ENCODE assay signal across 1 cellular context in genomic region chr10:37710831-37711616, GRCh38.
TF ChIP-seq lines count a peak whose summit lies in the region.

No MANE protein-coding gene starts in this region.

TF ChIP-seq in IMR-90, 13 proteins besides CTCF, POLR2A, EP300 and RAD21:
- TF ChIP-seq SMC3 (IDR thresholded peaks at IDR 0.05; ENCODE audit: low read depth, low read length) (no peak), MAZ (IDR thresholded peaks at IDR 0.05; ENCODE audit: borderline replicate concordance, low read depth, low read length) (no peak), NFE2L2 (IDR thresholded peaks at IDR 0.05; ENCODE audit: low read depth, low read length) (no peak), BHLHE40 (IDR thresholded peaks at IDR 0.05; ENCODE audit: low read depth, low read length) (no peak), FOS (IDR thresholded peaks at IDR 0.05; ENCODE audit: low read depth, low read length) (no peak), MAFK (IDR thresholded peaks at IDR 0.05; ENCODE audit: low read depth, low read length) (no peak), CEBPB (IDR thresholded peaks at IDR 0.05; ENCODE audit: low read depth, low read length) (no peak), RFX5 (IDR thresholded peaks at IDR 0.05; ENCODE audit: low read depth, low read length) (no peak), MXI1 (IDR thresholded peaks at IDR 0.05; ENCODE audit: borderline replicate concordance, low read depth, low read length) (no peak), USF2 (IDR thresholded peaks at IDR 0.05; ENCODE audit: low read depth, low read length) (no peak), RCOR1 (IDR thresholded peaks at IDR 0.05; ENCODE audit: insufficient replicate concordance, low read length) (no peak), CHD1 (IDR thresholded peaks at IDR 0.05; ENCODE audit: low read depth, low read length) (no peak)
- TF ChIP-seq, protein P1, sequence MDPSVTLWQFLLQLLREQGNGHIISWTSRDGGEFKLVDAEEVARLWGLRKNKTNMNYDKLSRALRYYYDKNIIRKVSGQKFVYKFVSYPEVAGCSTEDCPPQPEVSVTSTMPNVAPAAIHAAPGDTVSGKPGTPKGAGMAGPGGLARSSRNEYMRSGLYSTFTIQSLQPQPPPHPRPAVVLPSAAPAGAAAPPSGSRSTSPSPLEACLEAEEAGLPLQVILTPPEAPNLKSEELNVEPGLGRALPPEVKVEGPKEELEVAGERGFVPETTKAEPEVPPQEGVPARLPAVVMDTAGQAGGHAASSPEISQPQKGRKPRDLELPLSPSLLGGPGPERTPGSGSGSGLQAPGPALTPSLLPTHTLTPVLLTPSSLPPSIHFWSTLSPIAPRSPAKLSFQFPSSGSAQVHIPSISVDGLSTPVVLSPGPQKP (IDR thresholded peaks at IDR 0.05; ENCODE audit: borderline replicate concordance, low read depth, low read length), result no peak
